38 cellular contexts compared by ENCODE assay signal in the genomic region with DNA sequence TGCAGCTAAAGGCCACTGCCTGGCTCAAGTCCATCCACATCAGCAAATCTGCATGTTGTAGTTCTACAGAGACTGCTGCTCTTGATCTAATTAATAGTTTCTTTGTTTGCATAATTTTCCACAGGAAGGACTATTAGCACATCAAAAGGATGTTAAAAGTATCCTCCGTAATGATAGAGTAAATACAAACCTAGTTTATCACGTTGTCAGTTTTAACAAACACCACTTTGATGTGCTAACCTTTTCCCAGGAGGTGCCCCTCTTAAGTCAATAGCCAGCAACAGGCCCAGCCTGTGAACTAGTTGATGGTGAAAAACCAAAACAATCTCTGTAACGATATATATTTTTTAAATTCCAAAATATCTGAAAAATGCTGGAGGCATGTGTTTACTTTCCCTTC.
"Had no signal": no experiment of that assay in that cellular context is flagged by ENCODE, and none has a peak within 500 bp of the region (broad histone marks: within the 10 kb centered on the region; RNA-seq: fewer than 3 reads in every experiment).

No MANE protein-coding gene starts in this region.

- H3K4me1 ChIP-seq: ascending aorta, colonic mucosa had no signal

- H3K36me3 ChIP-seq: ascending aorta, cardiac muscle cell, colonic mucosa, WERI-Rb-1 had no signal

- FAIRE-seq: RCC 7860 had no signal

- H3K4me2 ChIP-seq: KMS-11 had no signal

- H2AFZ ChIP-seq: PC-9 had no signal

- H3K9ac ChIP-seq: KMS-11 had no signal

- H3K27ac Mint-ChIP-seq: activated CD4-positive, alpha-beta memory T cell treated with anti-CD3 and anti-CD28 coated beads, Interleukin-2, amount 10 ng/mL, durations not matched to agents 7 days and 5 days; activated CD8-positive, alpha-beta memory T cell treated with anti-CD3 and anti-CD28 coated beads, Interleukin-2, amount 10 ng/mL, durations not matched to agents 7 days and 5 days; activated naive CD8-positive, alpha-beta T cell treated with anti-CD3 and anti-CD28 coated beads, Interleukin-2, amount 10 ng/mL, durations not matched to agents 7 days and 5 days; activated T-helper 17 cell treated with anti-CD3 and anti-CD28 coated beads, Interleukin-2, amount 50 U/mL, for 72 hours had no signal

- H3K9me3 ChIP-seq: ascending aorta, colonic mucosa had no signal

- H3K36me3 Mint-ChIP-seq: activated CD8-positive, alpha-beta memory T cell treated with anti-CD3 and anti-CD28 coated beads, Interleukin-2, amount 10 ng/mL, durations not matched to agents 7 days and 5 days; activated naive CD8-positive, alpha-beta T cell treated with anti-CD3 and anti-CD28 coated beads, Interleukin-2, amount 10 ng/mL, durations not matched to agents 7 days and 5 days had no signal

- ATAC-seq: activated CD8-positive, alpha-beta memory T cell treated with anti-CD3 and anti-CD28 coated beads, Interleukin-2, amount 10 ng/mL, durations not matched to agents 7 days and 5 days; activated T-helper 17 cell treated with anti-CD3 and anti-CD28 coated beads, Interleukin-2, amount 50 U/mL, for 72 hours; Right ventricle myocardium inferior; SK-N-SH treated with all-trans-retinoic acid at 6 μM for 48 hours had no signal

- H3K27ac ChIP-seq: ascending aorta, cardiac muscle cell, colonic mucosa, KMS-11, PC-9, RWPE1, WERI-Rb-1 had no signal

- H3K4me3 ChIP-seq: ascending aorta, cardiac muscle cell, colonic mucosa, PC-9 had no signal

- H3K27me3 ChIP-seq: ascending aorta, cardiac muscle cell, colonic mucosa had no signal

- H3K9me3 Mint-ChIP-seq: activated CD4-positive, alpha-beta memory T cell treated with anti-CD3 and anti-CD28 coated beads, Interleukin-2, amount 10 ng/mL, durations not matched to agents 7 days and 5 days; activated naive CD8-positive, alpha-beta T cell treated with anti-CD3 and anti-CD28 coated beads, Interleukin-2, amount 10 ng/mL, durations not matched to agents 7 days and 5 days; activated T-helper 17 cell treated with anti-CD3 and anti-CD28 coated beads, Interleukin-2, amount 50 U/mL, for 72 hours; central memory CD8-positive, alpha-beta T cell had no signal

- DNase-seq: activated CD4-positive, alpha-beta memory T cell treated with anti-CD3 and anti-CD28 coated beads, Interleukin-2, amount 10 ng/mL, durations not matched to agents 7 days and 5 days; activated CD4-positive, alpha-beta T cell treated with anti-CD3 and anti-CD28 coated beads for 1 hour; activated CD4-positive, alpha-beta T cell treated with anti-CD3 and anti-CD28 coated beads for 48 hours; activated CD4-positive, CD25-positive, alpha-beta regulatory T cell; activated CD8-positive, alpha-beta memory T cell treated with anti-CD3 and anti-CD28 coated beads for 24 hours; activated CD8-positive, alpha-beta memory T cell treated with anti-CD3 and anti-CD28 coated beads, Interleukin-2, amount 10 ng/mL, durations not matched to agents 7 days and 5 days; activated CD8-positive, alpha-beta memory T cell treated with anti-CD3 and anti-CD28 coated beads, Interleukin-2, amount 50 U/mL, for 48 hours; activated effector memory CD4-positive, alpha-beta T cell treated with anti-CD3 and anti-CD28 coated beads, Interleukin-2, amount 50 U/mL, for 16 hours; activated naive CD4-positive, alpha-beta T cell; activated naive CD4-positive, alpha-beta T cell treated with anti-CD3 and anti-CD28 coated beads, Interleukin-2, amount 50 U/mL, for 16 hours; activated naive CD8-positive, alpha-beta T cell treated with anti-CD3 and anti-CD28 coated beads, Interleukin-2, amount 10 ng/mL, durations not matched to agents 7 days and 5 days; activated T-cell treated with anti-CD3 and anti-CD28 coated beads, Interleukin-2, amount 50 U/mL, for 48 hours; amygdala; colonic mucosa; NCI-H1092 treated with DMSO at 0.1 percent for 48 hours; NCI-H146; NCI-H187; NCI-H2029 treated with DMSO at 0.1 percent for 48 hours; NCI-H2107; NCI-H2171; NCI-H524 treated with DMSO at 0.1 percent for 48 hours; NCI-H82; NK-92 treated with Interleukin-12 subunit alpha and Interleukin-12 subunit beta, amount 100 ng/mL, for 24 hours; PC-9; SIG-M5; T-helper 1 cell; T-helper 2 cell; T-helper 9 cell; WERI-Rb-1 had no signal
